Comparison of ENCODE assay signal across 1 cellular context in genomic region chr6:149387787-149388512, GRCh38.
TF ChIP-seq lines count a peak whose summit lies in the region.

No MANE protein-coding gene starts in this region.

TF ChIP-seq in GM23338, 12 proteins besides CTCF, POLR2A, EP300 and RAD21 (continued from another document):
- TF ChIP-seq STAT1 (IDR thresholded peaks at IDR 0.05; ENCODE audit: unreplicated experiment) (no peak), POLR2AphosphoS5 (IDR thresholded peaks at IDR 0.05; ENCODE audit: low read depth) (no peak)
